ENCODE assay signal across 26 cellular contexts in genomic region chr2:191815010-191815409, GRCh38.
"Had no signal": no experiment of that assay in that cellular context is flagged by ENCODE, and none has a peak within 500 bp of the region (broad histone marks: within the 10 kb centered on the region; RNA-seq: fewer than 3 reads in every experiment).

No MANE protein-coding gene starts in this region.

- DNase-seq: stimulated activated CD4-positive, alpha-beta T cell treated with anti-CD3 and anti-CD28 coated beads, Interleukin-2, amount 100 ng/mL, for 24 hours; stimulated activated CD4-positive, alpha-beta T cell treated with anti-CD3 and anti-CD28 coated beads, Interleukin-2, amount 100 ng/mL, for 48 hours; stimulated activated CD4-positive, alpha-beta T cell treated with anti-CD3 and anti-CD28 coated beads, Interleukin-4, amount 100 ng/mL, for 1 hour; stimulated activated CD4-positive, alpha-beta T cell treated with anti-CD3 and anti-CD28 coated beads, Interleukin-4, amount 100 ng/mL, for 4 hours; stimulated activated CD8-positive, alpha-beta memory T cell treated with anti-CD3 and anti-CD28 coated beads, Interleukin-4, amount 100 ng/mL, for 48 hours; stimulated activated naive B cell treated with anti-CD40 and anti-IgM and Interleukin-4, amounts not matched to agents 10 μg/mL and 1 μg/mL and 100 μg/mL, for 72 hours; stimulated activated naive CD4-positive, alpha-beta T cell; stimulated activated naive CD4-positive, alpha-beta T cell treated with Interleukin-2 at 50 U/mL for 16 hours; stimulated activated naive CD8-positive, alpha-beta T cell treated with anti-CD3 and anti-CD28 coated beads, Interleukin-15, amount 100 ng/mL, for 72 hours; stimulated activated naive CD8-positive, alpha-beta T cell treated with anti-CD3 and anti-CD28 coated beads, Interleukin-15, Interleukin-2, amounts not matched to agents 100 U/mL and 50 U/mL, for 24 hours; stomach; substantia nigra; testis; thyroid gland; tibial artery; transverse colon; trophoblast cell; uterus had no signal

- H3K9me3 ChIP-seq: stomach, suprapubic skin, testis, thoracic aorta, thyroid gland, tibial artery, tibial nerve, transverse colon, upper lobe of left lung, uterus, vagina had no signal

- H3K4me1 ChIP-seq: suprapubic skin, testis, thyroid gland, tibial artery, transverse colon, uterus, vagina had no signal

- ATAC-seq: stimulated activated effector memory CD8-positive, alpha-beta T cell treated with anti-CD3 and anti-CD28 coated beads, Interleukin-12 subunit alpha, Interleukin-12 subunit beta, amount 100 ng/mL, for 72 hours; stimulated activated memory B cell treated with anti-CD40 and anti-IgM and Interleukin-4, amounts not matched to agents 10 μg/mL and 1 μg/mL and 100 μg/mL, for 72 hours; stimulated activated naive B cell treated with anti-CD40 and anti-IgM and Interleukin-4, amounts not matched to agents 10 μg/mL and 1 μg/mL and 100 μg/mL, for 72 hours; stimulated activated naive CD8-positive, alpha-beta T cell treated with anti-CD3 and anti-CD28 coated beads, Interleukin-15, amount 100 ng/mL, for 72 hours; stimulated activated naive CD8-positive, alpha-beta T cell treated with anti-CD3 and anti-CD28 coated beads, Interleukin-15, Interleukin-2, amounts not matched to agents 100 U/mL and 50 U/mL, for 24 hours had no signal

- H3K36me3 ChIP-seq: stomach, suprapubic skin, thoracic aorta, thyroid gland, tibial artery, tibial nerve, transverse colon, upper lobe of left lung, uterus, vagina had no signal

- H3K27ac ChIP-seq: stomach, suprapubic skin, testis, thoracic aorta, thyroid gland, tibial artery, tibial nerve, transverse colon, upper lobe of left lung, uterus, vagina had no signal

- H3K4me3 ChIP-seq: stomach, suprapubic skin, testis, thoracic aorta, thyroid gland, tibial artery, tibial nerve, transverse colon, upper lobe of left lung, uterus, vagina had no signal

- FAIRE-seq: urothelium cell line had no signal

- H3K27me3 ChIP-seq: stomach, suprapubic skin, testis, thyroid gland, tibial artery, tibial nerve, transverse colon, upper lobe of left lung, uterus, vagina had no signal
